ENCODE assay signal across 28 cellular contexts in the genomic region with DNA sequence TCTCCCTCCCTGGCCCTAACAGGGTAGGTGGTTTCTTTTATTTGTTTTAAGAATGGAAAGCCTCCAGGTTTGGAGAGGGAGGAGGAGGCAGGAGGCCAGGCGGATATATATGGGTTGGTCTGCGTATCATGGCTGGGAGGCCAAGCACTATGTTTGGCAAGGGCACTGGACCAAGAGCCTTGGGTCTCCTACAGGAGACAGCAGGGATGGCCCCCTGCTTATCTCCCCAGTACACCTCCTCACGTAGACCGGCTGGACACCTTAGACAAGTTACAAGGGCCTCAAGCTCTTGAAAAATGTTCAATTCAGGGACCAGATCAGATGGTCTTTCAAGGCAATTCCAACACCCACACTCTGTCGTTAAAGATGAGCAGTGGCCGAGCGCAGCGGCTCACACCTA. TPM values are rescaled to one million over a fixed set of nuclear protein-coding genes. Genes with fewer than 3 reads are reported as not detected.
DNase-seq lines count a peak whose midpoint lies in the region; ATAC-seq and TF ChIP-seq lines count a peak whose summit lies in the region.
"Had no signal": no experiment of that assay in that cellular context is flagged by ENCODE, and none has a peak within 500 bp of the region (broad histone marks: within the 10 kb centered on the region; RNA-seq: fewer than 3 reads in every experiment).

No MANE protein-coding gene starts in this region.

- no peaks in the 10 kb centered on the region for H3K9me3 ChIP-seq in heart left ventricle
- H3K9me3 ChIP-seq: BLaER1 treated with 17β-estradiol and CSF1 and Interleukin-3, amounts not matched to agents 10 nM and 100 nM; SK-N-SH had no signal

- no peaks in the 10 kb centered on the region for H3K27me3 Mint-ChIP-seq in activated T-helper 17 cell treated with anti-CD3 and anti-CD28 coated beads, Interleukin-2, amount 50 U/mL, for 72 hours
- H3K27me3 Mint-ChIP-seq in naive thymus-derived CD8-positive, alpha-beta T cell, result no peaks in the 10 kb centered on the region

- TF ChIP-seq CTCF in heart left ventricle (IDR thresholded peaks at IDR 0.05), result no peak

- peaks cover 38% of the 10 kb centered on the region for H3K4me1 Mint-ChIP-seq in activated T-helper 17 cell treated with anti-CD3 and anti-CD28 coated beads, Interleukin-2, amount 50 U/mL, for 72 hours
- H3K4me1 Mint-ChIP-seq in naive thymus-derived CD8-positive, alpha-beta T cell, result peaks cover 25 to 49% (median 43%) of the 10 kb centered on the region in 4 donors

- POLR2A ChIA-PET in naive thymus-derived CD8-positive, alpha-beta T cell (lab: Charles Lee), result no interaction called here

- intact Hi-C loops in heart left ventricle (cut with DNase I), result no loop called here

- WGBS in heart left ventricle, 4 donors, result 71 to 79% (median 73%) methylated on average over 6 to 8 of the region's 8 CpGs

- no peak for TF ChIP-seq POLR2A in heart left ventricle (IDR thresholded peaks at IDR 0.05)

- ATAC-seq in activated T-helper 17 cell treated with anti-CD3 and anti-CD28 coated beads, Interleukin-2, amount 50 U/mL, for 72 hours (replicated peaks), result no peak
- ATAC-seq in heart left ventricle (peak in 3 of 4 donors; percentile 37 to 69 (median 57)), GM18867 (IDR thresholded peaks at IDR 0.05; ENCODE audit: unreplicated experiment) (no peak)
- no peak for ATAC-seq in naive thymus-derived CD8-positive, alpha-beta T cell
- ATAC-seq: CD8-positive, alpha-beta T cell; HepG2 had no signal

- peaks cover 0 to 88% (median 47%) of the 10 kb centered on the region in 12 donors for H3K4me1 ChIP-seq in heart left ventricle

- H3K27me3 ChIP-seq in heart left ventricle, result no peaks in the 10 kb centered on the region
- H3K27me3 ChIP-seq: BLaER1 treated with 17β-estradiol and CSF1 and Interleukin-3, amounts not matched to agents 10 nM and 100 nM had no signal

- peak overlapping the region in 1 of 12 donors; percentile 11 for H3K4me3 ChIP-seq in heart left ventricle
- H3K4me3 ChIP-seq: BLaER1 treated with 17β-estradiol and CSF1 and Interleukin-3, amounts not matched to agents 10 nM and 100 nM had no signal

- peaks cover 2 to 61% (median 39%) of the 10 kb centered on the region in 9 donors for H3K36me3 ChIP-seq in heart left ventricle

- no peak overlapping the region for H3K4me3 Mint-ChIP-seq in activated T-helper 17 cell treated with anti-CD3 and anti-CD28 coated beads, Interleukin-2, amount 50 U/mL, for 72 hours
- no peak overlapping the region for H3K4me3 Mint-ChIP-seq in naive thymus-derived CD8-positive, alpha-beta T cell
- H3K4me3 Mint-ChIP-seq: CD8-positive, alpha-beta T cell had no signal

- H3K27ac Mint-ChIP-seq in activated T-helper 17 cell treated with anti-CD3 and anti-CD28 coated beads, Interleukin-2, amount 50 U/mL, for 72 hours, result peak overlapping the region; percentile 70
- H3K27ac Mint-ChIP-seq in naive thymus-derived CD8-positive, alpha-beta T cell, result peak overlapping the region in 6 of 10 donors; percentile 10 to 69 (median 44)

- H3K9me3 Mint-ChIP-seq in activated T-helper 17 cell treated with anti-CD3 and anti-CD28 coated beads, Interleukin-2, amount 50 U/mL, for 72 hours, result no peaks in the 10 kb centered on the region
- no peaks in the 10 kb centered on the region for H3K9me3 Mint-ChIP-seq in naive thymus-derived CD8-positive, alpha-beta T cell
- H3K9me3 Mint-ChIP-seq: CD8-positive, alpha-beta T cell had no signal

- H3K27ac ChIP-seq in heart left ventricle, result peak overlapping the region in 9 of 12 donors; percentile 3 to 67 (median 54)
- H3K27ac ChIP-seq: BLaER1 treated with 17β-estradiol and CSF1 and Interleukin-3, amounts not matched to agents 10 nM and 100 nM; HL-60 had no signal

- DNase-seq in NCI-H510A treated with DMSO at 0.1 percent for 48 hours (lab: John Stamatoyannopoulos, UW), result peak; percentile 11
- no peak for DNase-seq in NCI-H510A (lab: John Stamatoyannopoulos, UW)
- DNase-seq in heart left ventricle, result peak in 1 of 5 donors; percentile 46
- DNase-seq in naive thymus-derived CD8-positive, alpha-beta T cell, result no peak
- no peak for DNase-seq in NCI-H1694 (lab: John Stamatoyannopoulos, UW)
- DNase-seq in COR-L47 (lab: John Stamatoyannopoulos, UW), result no peak
- DNase-seq: 8988T; CD8-positive, alpha-beta T cell; GOT3; HCEC 1CT; KBM-7; MM.1S; NCI-H1048; NCI-H1417 treated with DMSO at 0.1 percent for 48 hours; NCI-H187 treated with DMSO at 0.1 percent for 48 hours; NCI-H2227 treated with DMSO at 0.1 percent for 48 hours; NCI-H524; NCI-H82; RPMI8226; SIG-M5; SK-N-SH had no signal

- H3K36me3 Mint-ChIP-seq in activated T-helper 17 cell treated with anti-CD3 and anti-CD28 coated beads, Interleukin-2, amount 50 U/mL, for 72 hours (ENCODE audit: low read depth), result peaks cover 72% of the 10 kb centered on the region
- peaks cover 0 to 37% (median 2%) of the 10 kb centered on the region in 3 donors for H3K36me3 Mint-ChIP-seq in naive thymus-derived CD8-positive, alpha-beta T cell

RNA-seq across cellular contexts. Expression of gene SLC41A1, which starts 10.9 kb away (rescaled TPM):
- 10 to 100 TPM; 27.7 to 56.8 TPM for total RNA-seq in activated T-helper 17 cell treated with anti-CD3 and anti-CD28 coated beads, Interleukin-2, amount 50 U/mL, for 72 hours
- 100 to 1,000 TPM; 247 to 442 (median 333) TPM for total RNA-seq in heart left ventricle
- polyA plus RNA-seq in heart left ventricle, result 100 to 1,000 TPM; 146 to 198 TPM
- total RNA-seq in naive thymus-derived CD8-positive, alpha-beta T cell, result 10 to 100 TPM; 29.0 to 31.0 TPM
- polyA plus RNA-seq in naive thymus-derived CD8-positive, alpha-beta T cell, result 10 to 100 TPM in 2 of 3 donors, 1 to 10 TPM in 1; 9.0 to 19.3 (median 13.1) TPM

RNA-seq across cellular contexts. Expression of gene RAB29, which starts 26.8 kb away (rescaled TPM):
- 10 to 100 TPM; 31.9 to 40.4 TPM for total RNA-seq in activated T-helper 17 cell treated with anti-CD3 and anti-CD28 coated beads, Interleukin-2, amount 50 U/mL, for 72 hours
- total RNA-seq in heart left ventricle, result 10 to 100 TPM; 13.8 to 26.0 (median 16.6) TPM
- polyA plus RNA-seq in heart left ventricle, result 10 to 100 TPM in 1 of 2 donors, 1 to 10 TPM in 1; 6.5 to 13.1 TPM
- total RNA-seq in naive thymus-derived CD8-positive, alpha-beta T cell, result 10 to 100 TPM; 50.2 to 50.3 TPM
- polyA plus RNA-seq in naive thymus-derived CD8-positive, alpha-beta T cell, result 100 to 1,000 TPM in 1 of 3 donors, 10 to 100 TPM in 2; 71.3 to 113 (median 84.6) TPM

RNA-seq across cellular contexts. Expression of gene PM20D1, which starts 47.9 kb away (rescaled TPM):
- total RNA-seq in activated T-helper 17 cell treated with anti-CD3 and anti-CD28 coated beads, Interleukin-2, amount 50 U/mL, for 72 hours, result under 1 TPM; 0.32 TPM
- 1 to 10 TPM in 2 of 9 donors, under 1 TPM in 6, not detected in 1; 0.45 to 1.4 (median 0.78) TPM for total RNA-seq in heart left ventricle
- polyA plus RNA-seq in heart left ventricle, result under 1 TPM; 0.28 to 0.65 TPM
- 1 to 10 TPM; 1.6 TPM for total RNA-seq in naive thymus-derived CD8-positive, alpha-beta T cell
- 1 to 10 TPM; 1.1 to 2.9 (median 1.7) TPM for polyA plus RNA-seq in naive thymus-derived CD8-positive, alpha-beta T cell
- total RNA-seq: Daoy, HepG2, HT-29 had no signal
- polyA plus RNA-seq: HepG2, SK-N-SH had no signal

RNA-seq across cellular contexts. Expression of gene NUCKS1, which starts 52.1 kb away (rescaled TPM):
- 100 to 1,000 TPM; 102 to 110 TPM for total RNA-seq in activated T-helper 17 cell treated with anti-CD3 and anti-CD28 coated beads, Interleukin-2, amount 50 U/mL, for 72 hours
- 100 to 1,000 TPM in 8 of 9 donors, 10 to 100 TPM in 1; 83.8 to 240 (median 198) TPM for total RNA-seq in heart left ventricle
- polyA plus RNA-seq in heart left ventricle, result 10 to 100 TPM; 73.4 to 75.3 TPM
- 100 to 1,000 TPM; 110 to 115 TPM for total RNA-seq in naive thymus-derived CD8-positive, alpha-beta T cell
- 10 to 100 TPM; 17.3 to 26.1 (median 18.6) TPM for polyA plus RNA-seq in naive thymus-derived CD8-positive, alpha-beta T cell

Comparison
In these comparisons a context has a peak if more than half of its experiments do, and no peak if none do; other contexts are left out.
1. ATAC-seq: peak in heart left ventricle (3 of 4); none in activated T-helper 17 cell treated with anti-CD3 and anti-CD28 coated beads, Interleukin-2, amount 50 U/mL, for 72 hours (single experiment), naive thymus-derived CD8-positive, alpha-beta T cell (0 of 2) and GM18867 (single experiment).
2. RNA of gene SLC41A1, which starts 10.9 kb away (total RNA-seq): 247 to 442 TPM in heart left ventricle; 27.7 to 56.8 TPM in activated T-helper 17 cell treated with anti-CD3 and anti-CD28 coated beads, Interleukin-2, amount 50 U/mL, for 72 hours and 29.0 to 31.0 TPM in naive thymus-derived CD8-positive, alpha-beta T cell; every median in the first group is over 4 times any median in the second.